ENCODE assay signal across 9 cellular contexts in the genomic region with DNA sequence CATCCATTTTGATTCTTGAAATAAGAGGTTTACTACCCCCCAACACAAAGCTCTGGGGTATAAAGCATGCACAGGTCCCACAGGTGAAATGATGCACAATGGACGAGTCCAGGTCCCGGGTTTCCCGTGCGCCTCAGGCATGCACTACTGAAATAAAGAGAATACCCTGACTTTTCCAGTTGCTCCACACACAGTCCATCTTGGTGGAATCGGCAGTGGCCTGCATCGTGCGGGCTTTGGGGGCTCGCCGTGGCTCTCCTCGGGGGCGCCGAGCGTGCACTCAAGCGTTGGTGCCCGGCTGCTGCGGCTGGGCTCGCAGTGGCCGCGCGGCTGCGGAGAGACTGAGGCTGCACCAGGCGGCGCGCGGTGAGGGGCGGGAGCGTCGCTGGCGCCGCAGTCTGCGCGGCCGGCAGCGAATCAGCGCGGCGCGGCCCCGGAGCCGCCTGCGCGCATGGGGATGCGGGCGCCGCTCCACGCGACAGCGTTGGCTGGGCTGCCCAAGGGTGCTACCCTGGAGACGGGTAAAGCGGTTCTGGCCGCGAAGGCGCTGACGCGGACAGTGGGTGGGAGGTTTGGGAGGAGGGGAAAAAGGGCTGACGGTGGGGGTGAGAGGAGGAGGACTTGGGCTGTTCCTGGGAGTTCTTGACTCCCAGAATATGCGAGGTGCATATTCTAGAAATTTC. TPM values are rescaled to one million over a fixed set of nuclear protein-coding genes. Genes with fewer than 3 reads are reported as not detected.
DNase-seq lines count a peak whose midpoint lies in the region; ATAC-seq and TF ChIP-seq lines count a peak whose summit lies in the region.
"Had no signal": no experiment of that assay in that cellular context is flagged by ENCODE, and none has a peak within 500 bp of the region (broad histone marks: within the 10 kb centered on the region; RNA-seq: fewer than 3 reads in every experiment).

No MANE protein-coding gene starts in this region.

- DNase-seq in H7 (peak; percentile 84), NCI-H774 (lab: John Stamatoyannopoulos, UW) (peak; percentile 44), fibroblast of lung (ENCODE audit: low read depth in 2 of 2) (peak in 1 of 2 donors; percentile 30), posterior cingulate gyrus (peak; percentile 22 to 96 (median 69)), mesenteric fat pad (ENCODE audit: low spot score) (no peak), GM20000 (ENCODE audit: low spot score) (no peak)

- H3K4me2 ChIP-seq in fibroblast of lung (ENCODE audit: extremely low read depth, insufficient read depth, low read length): peak overlapping the region; percentile 59

- no peak for TF ChIP-seq CTCF in fibroblast of lung (conservative IDR thresholded peaks at IDR 0.05 in 1 of 2, IDR thresholded peaks at IDR 0.05 in 1 of 2; ENCODE audit: low read depth in 1 of 2, low read length in 2 of 2)
- TF ChIP-seq CTCF in GM20000 (IDR thresholded peaks at IDR 0.05; ENCODE audit: extremely low read depth, missing control alignments): no peak

- H3K9ac ChIP-seq in fibroblast of lung (ENCODE audit: insufficient read depth, low read length): no peak overlapping the region

- H3K36me3 ChIP-seq in H7 (replicated peaks; ENCODE audit: control insufficient read depth, insufficient read depth, low read length) (no peaks in the 10 kb centered on the region), fibroblast of lung (ENCODE audit: control insufficient read depth, insufficient read depth, low read length) (no peaks in the 10 kb centered on the region)

- H3K79me2 ChIP-seq in fibroblast of lung (ENCODE audit: control insufficient read depth, insufficient read depth, low read length): no peaks in the 10 kb centered on the region

- no peaks in the 10 kb centered on the region for H3K4me1 ChIP-seq in fibroblast of lung (ENCODE audit: control insufficient read depth, extremely low read depth, insufficient read depth, low read length)

- H4K20me1 ChIP-seq in fibroblast of lung (ENCODE audit: control insufficient read depth, extremely low read depth, insufficient read depth, low read length): no peaks in the 10 kb centered on the region

- H3K27me3 ChIP-seq in H7 (ENCODE audit: control insufficient read depth, insufficient read depth, low read length) (peaks cover 19% of the 10 kb centered on the region), fibroblast of lung (ENCODE audit: control insufficient read depth, insufficient read depth, low read length) (peaks cover 2% of the 10 kb centered on the region)

- H2AFZ ChIP-seq in fibroblast of lung (ENCODE audit: low read length): no peak overlapping the region

- no peaks in the 10 kb centered on the region for H3K9me3 ChIP-seq in fibroblast of lung (ENCODE audit: control insufficient read depth, insufficient read depth, low read depth, low read length)

- no peak overlapping the region for H3K27ac ChIP-seq in fibroblast of lung (ENCODE audit: insufficient read depth, low read length)

- intact Hi-C loops in posterior cingulate gyrus (cut with DNase I): loop anchor here (5.0 kb wide), 1 partner anchor 267 kb away; no protein-coding TSS in a partner anchor

- H3K4me3 ChIP-seq in H7 (ENCODE audit: insufficient read depth, low read depth, low read length) (peak overlapping the region; percentile 48), fibroblast of lung (replicated peaks in 1 of 4; ENCODE audit: control extremely low read depth in 1 of 4, insufficient read depth in 1 of 4, low read depth in 3 of 4, low read length in 4 of 4) (peak overlapping the region in 2 of 4 experiments; percentile 10 to 20)

- ATAC-seq in HG02938 (IDR thresholded peaks at IDR 0.05; ENCODE audit: unreplicated experiment) (no peak), GM21786 (IDR thresholded peaks at IDR 0.05; ENCODE audit: unreplicated experiment) (no peak)

RNA-seq across cellular contexts. Expression of a gene that starts 53.8 kb away (rescaled TPM):
- total RNA-seq in H7 (2014; rRNA removed; shearing (Covaris generic)): not detected in 2 replicates
- total RNA-seq in fibroblast of lung (not detected in 2 replicates), mesenteric fat pad (not detected)
- not detected in 2 replicates for polyA plus RNA-seq in fibroblast of lung
- polyA plus RNA-seq in fibroblast of lung (2012): not detected in 2 replicates
- not detected in 2 replicates for polyA minus RNA-seq in fibroblast of lung (ENCODE audit: low replicate concordance)
- polyA plus RNA-seq: IgD-negative memory B cell had no signal

Comparison
In these comparisons a context has a peak if more than half of its experiments do, and no peak if none do; other contexts are left out.
1. DNase-seq: peak in H7 (single experiment), NCI-H774 (single experiment) and posterior cingulate gyrus (10 of 10); none in mesenteric fat pad (single experiment) and GM20000 (single experiment).